18 cellular contexts compared by ENCODE assay signal in genomic region chr3:186080849-186081438, GRCh38. TPM values are rescaled to one million over a fixed set of nuclear protein-coding genes. Genes with fewer than 3 reads are reported as not detected.
A peak's percentile ranks its signal among the peaks of the same experiment; 100 is the strongest.
DNase-seq lines count a peak whose midpoint lies in the region; TF ChIP-seq lines count a peak whose summit lies in the region.
"Had no signal": no experiment of that assay in that cellular context is flagged by ENCODE, and none has a peak within 500 bp of the region (broad histone marks: within the 10 kb centered on the region; RNA-seq: fewer than 3 reads in every experiment).

No MANE protein-coding gene starts in this region.

- no peaks in the 10 kb centered on the region for H3K27me3 ChIP-seq in BLaER1 treated with 17β-estradiol and CSF1 and Interleukin-3, amounts not matched to agents 10 nM and 100 nM
- no peaks in the 10 kb centered on the region for H3K27me3 ChIP-seq in mesendoderm (ENCODE audit: insufficient read depth, low read length, poor library complexity)
- H3K27me3 ChIP-seq in breast epithelium, result no peaks in the 10 kb centered on the region
- H3K27me3 ChIP-seq in spleen (replicated peaks in 1 of 7), result no peaks in the 10 kb centered on the region
- H3K27me3 ChIP-seq in MG63, result no peaks in the 10 kb centered on the region

- TF ChIP-seq CTCF in breast epithelium (IDR thresholded peaks at IDR 0.05), result no peak
- TF ChIP-seq CTCF in spleen (IDR thresholded peaks at IDR 0.05 in 8 of 11, conservative IDR thresholded peaks at IDR 0.05 in 3 of 11), result no peak

- TF ChIP-seq POLR2A in breast epithelium (IDR thresholded peaks at IDR 0.05) (no peak), spleen (IDR thresholded peaks at IDR 0.05) (no peak)

- H3K79me2 ChIP-seq in mesendoderm (ENCODE audit: control insufficient read depth, insufficient read depth, low read length), result no peaks in the 10 kb centered on the region

- intact Hi-C loops in breast epithelium (cut with DNase I; ENCODE audit: low total_unique reads), result no loop called here
- intact Hi-C loops in spleen (cut with DNase I; ENCODE audit: low total_unique reads), result no loop called here

- no peak overlapping the region for H3K9ac ChIP-seq in BLaER1 treated with 17β-estradiol and CSF1 and Interleukin-3, amounts not matched to agents 10 nM and 100 nM
- H3K9ac ChIP-seq in mesendoderm (ENCODE audit: low read length), result no peak overlapping the region

- no peak overlapping the region for H2BK120ac ChIP-seq in mesendoderm (ENCODE audit: low read depth, low read length)

- H4K8ac ChIP-seq in mesendoderm (ENCODE audit: low read depth, low read length), result no peak overlapping the region

- H3K4ac ChIP-seq in mesendoderm (ENCODE audit: low read depth, low read length), result no peak overlapping the region

- H3K18ac ChIP-seq in mesendoderm (ENCODE audit: low read length), result peak overlapping the region; percentile 3

- peaks cover 53 to 100% (median 96%) of the 10 kb centered on the region in 11 experiments for H3K36me3 ChIP-seq in BLaER1 treated with 17β-estradiol and CSF1 and Interleukin-3, amounts not matched to agents 10 nM and 100 nM
- H3K36me3 ChIP-seq in mesendoderm (ENCODE audit: control insufficient read depth, insufficient read depth, low read length), result no peaks in the 10 kb centered on the region
- no peaks in the 10 kb centered on the region for H3K36me3 ChIP-seq in breast epithelium
- H3K36me3 ChIP-seq in spleen, result peaks cover 0 to 15% (median 0%) of the 10 kb centered on the region in 6 donors
- peaks cover 57% of the 10 kb centered on the region for H3K36me3 ChIP-seq in MG63

- no peak overlapping the region for H3K27ac ChIP-seq in BLaER1 treated with 17β-estradiol and CSF1 and Interleukin-3, amounts not matched to agents 10 nM and 100 nM
- H3K27ac ChIP-seq in mesendoderm (ENCODE audit: low read depth, low read length), result peak overlapping the region; percentile 31
- H3K27ac ChIP-seq in breast epithelium, result peak overlapping the region in 1 of 2 donors; percentile 14
- H3K27ac ChIP-seq in spleen, result no peak overlapping the region
- H3K27ac ChIP-seq: RWPE1 had no signal

- no peak overlapping the region for H2BK5ac ChIP-seq in mesendoderm (ENCODE audit: low read length)

- peak overlapping the region in 9 of 11 experiments; percentile 0 to 54 (median 28); a peak in 14 of 22 replicates for H3K4me2 ChIP-seq in BLaER1 treated with 17β-estradiol and CSF1 and Interleukin-3, amounts not matched to agents 10 nM and 100 nM
- H3K4me2 ChIP-seq in mesendoderm (ENCODE audit: low read length), result no peak overlapping the region

- WGBS in mesendoderm (ENCODE audit: extremely low coverage, insufficient coverage, low lambda C conversion rate), result no CpG with 5 or more reads among the region's 5 CpGs
- 75 to 89% (median 86%) methylated on average over 5 of the region's 5 CpGs for WGBS in spleen, 5 donors

- H2BK15ac ChIP-seq in mesendoderm (replicated peaks; ENCODE audit: low read depth), result no peak overlapping the region

- H3K9me3 ChIP-seq in BLaER1 treated with 17β-estradiol and CSF1 and Interleukin-3, amounts not matched to agents 10 nM and 100 nM (replicated peaks in 1 of 11), result peaks cover 0 to 29% (median 22%) of the 10 kb centered on the region in 11 experiments; a peak in 17 of 22 replicates
- no peaks in the 10 kb centered on the region for H3K9me3 ChIP-seq in breast epithelium
- no peaks in the 10 kb centered on the region for H3K9me3 ChIP-seq in spleen
- H3K9me3 ChIP-seq in MG63, result 0 out of 2 replicates have a peak, but pooled peaks cover under 1% of the 10 kb centered on the region

- no peak overlapping the region for H2AK5ac ChIP-seq in mesendoderm (ENCODE audit: low read length)

- peak; percentile 50 for DNase-seq in epidermal melanocyte (ENCODE audit: insufficient read length, low spot score)
- DNase-seq in mesendoderm, result no peak
- no peak for DNase-seq in COR-L47 (lab: John Stamatoyannopoulos, UW)
- no peak for DNase-seq in breast epithelium (ENCODE audit: low spot score in 2 of 2)
- DNase-seq in spleen, result no peak
- no peak for DNase-seq in MG63
- DNase-seq: 8988T; CD4-positive, alpha-beta memory T cell; HCEC 1CT; KG1; NCI-H1417 treated with DMSO at 0.1 percent for 48 hours; NCI-H187 treated with DMSO at 0.1 percent for 48 hours; NCI-H2227 treated with DMSO at 0.1 percent for 48 hours; NCI-H524; PC-3 had no signal

- H3K56ac ChIP-seq in mesendoderm (ENCODE audit: low read length), result peak overlapping the region; percentile 5

- peaks cover 15 to 44% (median 27%) of the 10 kb centered on the region in 10 experiments for H3K4me1 ChIP-seq in BLaER1 treated with 17β-estradiol and CSF1 and Interleukin-3, amounts not matched to agents 10 nM and 100 nM
- H3K4me1 ChIP-seq in mesendoderm (ENCODE audit: control insufficient read depth, low read depth, low read length) (peaks cover 10% of the 10 kb centered on the region), breast epithelium (no peaks in the 10 kb centered on the region), spleen (no peaks in the 10 kb centered on the region)

- no peak overlapping the region for H3K4me3 ChIP-seq in BLaER1 treated with 17β-estradiol and CSF1 and Interleukin-3, amounts not matched to agents 10 nM and 100 nM
- H3K4me3 ChIP-seq in mesendoderm (ENCODE audit: low read length) (no peak overlapping the region), breast epithelium (no peak overlapping the region), spleen (no peak overlapping the region), MG63 (no peak overlapping the region)

- no peak overlapping the region for H3K23ac ChIP-seq in mesendoderm (ENCODE audit: low read length)

- peaks cover 1% of the 10 kb centered on the region for H3K79me1 ChIP-seq in mesendoderm (ENCODE audit: low read length)

- peaks cover 0 to 100% (median 0%) of the 10 kb centered on the region in 11 experiments; a peak in 5 of 22 replicates for H4K20me1 ChIP-seq in BLaER1 treated with 17β-estradiol and CSF1 and Interleukin-3, amounts not matched to agents 10 nM and 100 nM

- no peak overlapping the region for H4K5ac ChIP-seq in mesendoderm (ENCODE audit: low read length)

TF ChIP-seq in PFSK-1, 5 proteins besides CTCF, POLR2A, EP300 and RAD21:
- TF ChIP-seq SIN3A (IDR thresholded peaks at IDR 0.05; ENCODE audit: borderline replicate concordance, insufficient read depth, low read length), result no peak
- no peak for TF ChIP-seq TAF1 (IDR thresholded peaks at IDR 0.05; ENCODE audit: borderline replicate concordance, insufficient read depth, low read length)
- TF ChIP-seq REST (IDR thresholded peaks at IDR 0.05; ENCODE audit: insufficient read depth in 1 of 2, low read depth in 2 of 2, low read length in 2 of 2), result no peak
- TF ChIP-seq POLR2AphosphoS5 (IDR thresholded peaks at IDR 0.05; ENCODE audit: low read depth, low read length), result 0 out of 2 replicates have a peak, but pooled peaks have one; percentile 55

RNA-seq across cellular contexts. Expression of gene ETV5, which starts 27.9 kb away (rescaled TPM):
- 352 TPM for polyA plus RNA-seq in PFSK-1 (2012; ENCODE audit: insufficient read length, low read depth)
- 16.0 TPM for polyA plus RNA-seq in mesendoderm (2013, experiment 1 of 2)
- polyA plus RNA-seq in mesendoderm (2013, experiment 2 of 2), result 15.4 TPM
- total RNA-seq in breast epithelium (10 to 100 TPM in 2 of 3 donors, 1 to 10 TPM in 1; 9.1 to 19.0 (median 16.1) TPM), spleen (10 to 100 TPM; 19.3 to 65.5 (median 34.6) TPM)
- polyA plus RNA-seq in spleen, result 1 to 10 TPM; 5.2 to 8.9 (median 6.3) TPM
- total RNA-seq in MG63 (2014; rRNA removed; shearing (Covaris generic); ENCODE audit: low replicate concordance), result 21.8 and 36.4 TPM in 2 replicates
- polyA plus RNA-seq: CD4-positive, alpha-beta memory T cell had no signal
